In the genomic region with DNA sequence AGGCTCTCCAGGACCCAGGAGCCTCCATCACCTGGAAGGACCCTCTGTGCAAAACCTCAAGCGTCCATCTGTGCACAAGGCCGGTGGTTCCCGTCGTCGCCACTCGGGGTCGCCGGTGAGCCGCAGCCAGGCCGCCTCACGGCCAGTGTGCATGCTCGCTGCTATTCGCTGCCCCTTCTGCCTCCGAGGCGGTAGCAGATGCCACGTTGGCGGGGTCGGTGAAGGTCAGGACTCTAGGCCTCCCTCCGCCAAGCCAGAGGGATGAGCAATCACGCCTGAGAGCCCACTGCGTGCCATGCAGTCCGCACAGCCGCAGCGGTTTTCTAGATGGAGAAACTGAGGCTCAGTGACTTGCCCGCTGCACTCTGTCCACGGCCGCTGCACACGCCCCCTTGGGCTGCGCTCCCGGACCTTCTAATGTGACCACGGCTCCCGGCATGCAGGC, we compare ENCODE assay signal across 9 cellular contexts.
A peak's percentile ranks its signal among the peaks of the same experiment; 100 is the strongest.
DNase-seq lines count a peak whose midpoint lies in the region; ATAC-seq lines count a peak whose summit lies in the region.
"Had no signal": no experiment of that assay in that cellular context is flagged by ENCODE, and none has a peak within 500 bp of the region (broad histone marks: within the 10 kb centered on the region; RNA-seq: fewer than 3 reads in every experiment).

No MANE protein-coding gene starts in this region.

- no peaks in the 10 kb centered on the region for H3K36me3 Mint-ChIP-seq in effector memory CD8-positive, alpha-beta T cell (ENCODE audit: insufficient read depth)
- H3K36me3 Mint-ChIP-seq: activated naive CD4-positive, alpha-beta T cell treated with anti-CD3 and anti-CD28 coated beads, Interleukin-2, amount 50 U/mL, for 72 hours had no signal

- H3K27ac Mint-ChIP-seq in effector memory CD8-positive, alpha-beta T cell: no peak overlapping the region
- H3K27ac Mint-ChIP-seq: activated naive CD4-positive, alpha-beta T cell treated with anti-CD3 and anti-CD28 coated beads, Interleukin-2, amount 50 U/mL, for 72 hours had no signal

- H3K4me3 Mint-ChIP-seq in effector memory CD8-positive, alpha-beta T cell: no peak overlapping the region

- no peaks in the 10 kb centered on the region for H3K4me1 Mint-ChIP-seq in effector memory CD8-positive, alpha-beta T cell (ENCODE audit: low read depth in 2 of 2)

- DNase-seq in NCI-H1092 treated with DMSO at 0.1 percent for 48 hours (lab: John Stamatoyannopoulos, UW) (peak; percentile 39), NCI-H1092 (lab: John Stamatoyannopoulos, UW) (no peak), NCI-H510A treated with DMSO at 0.1 percent for 48 hours (lab: John Stamatoyannopoulos, UW) (peak; percentile 32), retina (peak; percentile 69), NCI-H2107 (lab: John Stamatoyannopoulos, UW) (no peak)
- peak in 1 of 3 experiments; percentile 36 for DNase-seq in effector memory CD8-positive, alpha-beta T cell
- no peak for DNase-seq in activated T-cell treated with anti-CD3 and anti-CD28 coated beads, Interleukin-2, amount 50 U/mL, for 48 hours

- ATAC-seq in effector memory CD8-positive, alpha-beta T cell (replicated peaks): peak; percentile 63
- ATAC-seq in GM21737 (IDR thresholded peaks at IDR 0.05; ENCODE audit: unreplicated experiment): no peak

- H3K27me3 Mint-ChIP-seq in effector memory CD8-positive, alpha-beta T cell: no peaks in the 10 kb centered on the region

- H3K9me3 Mint-ChIP-seq in effector memory CD8-positive, alpha-beta T cell: no peaks in the 10 kb centered on the region
- H3K9me3 Mint-ChIP-seq: activated naive CD4-positive, alpha-beta T cell treated with anti-CD3 and anti-CD28 coated beads, Interleukin-2, amount 50 U/mL, for 72 hours had no signal

Comparison
In these comparisons a context has a peak if more than half of its experiments do, and no peak if none do; other contexts are left out.
1. DNase-seq: peak in NCI-H1092 treated with DMSO at 0.1 percent for 48 hours (single experiment), NCI-H510A treated with DMSO at 0.1 percent for 48 hours (single experiment) and retina (single experiment); none in NCI-H1092 (single experiment), activated T-cell treated with anti-CD3 and anti-CD28 coated beads, Interleukin-2, amount 50 U/mL, for 48 hours (0 of 2) and NCI-H2107 (single experiment).